8 cellular contexts compared by ENCODE assay signal in the genomic region with DNA sequence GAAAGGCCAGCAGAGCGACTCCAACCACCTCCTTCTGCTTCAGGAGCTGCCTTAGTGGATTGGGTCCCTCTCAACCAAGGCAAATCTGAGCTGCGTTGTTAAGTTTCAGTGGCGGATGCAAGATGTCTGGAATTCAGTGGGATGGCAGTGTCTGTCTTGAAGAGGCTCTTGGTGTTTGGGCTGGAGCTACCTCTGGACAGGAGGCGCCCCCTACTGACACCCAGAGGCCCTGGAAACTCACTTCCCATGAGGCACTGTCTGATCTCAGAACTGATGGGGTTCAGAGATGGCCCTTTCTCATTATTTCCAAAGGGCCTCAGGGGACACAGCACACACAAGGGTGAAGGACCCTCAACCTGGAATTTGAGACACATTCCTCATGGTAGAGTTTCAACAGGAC. TPM values are rescaled to one million over a fixed set of nuclear protein-coding genes. Genes with fewer than 3 reads are reported as not detected.
DNase-seq lines count a peak whose midpoint lies in the region; ATAC-seq and TF ChIP-seq lines count a peak whose summit lies in the region.

No MANE protein-coding gene starts in this region.

- peak; percentile 16 to 62 (median 46) for ATAC-seq in heart left ventricle
- ATAC-seq in aorta (ENCODE audit: low FRiP score), result peak; percentile 61
- ATAC-seq in GM18520 (IDR thresholded peaks at IDR 0.05; ENCODE audit: unreplicated experiment), result no peak

- WGBS in heart left ventricle, 4 donors, result 51 to 62% (median 57%) methylated on average over 4 of the region's 4 CpGs
- 77 to 87% methylated on average over 4 of the region's 4 CpGs for WGBS in aorta, 2 donors

- H3K4me3 ChIP-seq in HFF-Myc (replicated peaks; ENCODE audit: low read depth, low read length) (no peak overlapping the region), SJCRH30 (no peak overlapping the region), heart left ventricle (no peak overlapping the region), aorta (ENCODE audit: low read length in 2 of 2) (no peak overlapping the region)

- peak; percentile 65 for DNase-seq in CD1c-positive myeloid dendritic cell (ENCODE audit: extremely low spot score)
- DNase-seq in HFF-Myc (ENCODE audit: extremely low read depth, low read depth), result peak; percentile 30
- peak; percentile 73 to 83 for DNase-seq in SJCRH30
- DNase-seq in activated naive CD4-positive, alpha-beta T cell treated with Interleukin-2 at 50 U/mL for 16 hours, result peak; percentile 62
- peak; percentile 51 to 75 (median 64) for DNase-seq in heart left ventricle
- DNase-seq in pulmonary artery endothelial cell (ENCODE audit: low read depth, low spot score), result peak; percentile 22
- peak in 1 of 2 donors; percentile 75 for DNase-seq in aorta

- H3K27me3 ChIP-seq in SJCRH30 (no peaks in the 10 kb centered on the region; the same call in 1 of the 2 replicates), heart left ventricle (no peaks in the 10 kb centered on the region), aorta (ENCODE audit: control insufficient read depth in 1 of 2, insufficient read depth in 2 of 2, low read length in 1 of 2) (no peaks in the 10 kb centered on the region)

- TF ChIP-seq POLR2A in heart left ventricle (IDR thresholded peaks at IDR 0.05), result no peak

- intact Hi-C loops in heart left ventricle (cut with DNase I), result loop anchor here in 2 of 10 donors (5.0 to 10.0 kb wide), 3 partner anchors 49 to 276 kb away; partner anchors contain the start of genes NMB (in 1 of the 2), WDR73 (in 1 of the 2) and ZSCAN2 (in 1 of the 2)
- intact Hi-C loops in aorta (cut with DNase I), result loop anchor here in 1 of 2 donors (5.0 kb wide), 1 partner anchor 39 kb away; no protein-coding TSS in a partner anchor

- no peaks in the 10 kb centered on the region for H3K9me3 ChIP-seq in SJCRH30 (replicated peaks)
- H3K9me3 ChIP-seq in heart left ventricle, result no peaks in the 10 kb centered on the region
- no peaks in the 10 kb centered on the region for H3K9me3 ChIP-seq in aorta (ENCODE audit: control insufficient read depth, low read length)

- TF ChIP-seq CTCF in HFF-Myc (IDR thresholded peaks at IDR 0.05; ENCODE audit: low read depth, low read length, missing control alignments) (peak; percentile 73), heart left ventricle (IDR thresholded peaks at IDR 0.05) (peak; percentile 42 to 69 (median 58))

- H3K27ac ChIP-seq in SJCRH30 (no peak overlapping the region), heart left ventricle (no peak overlapping the region), aorta (ENCODE audit: low read depth in 1 of 2, low read length in 2 of 2) (no peak overlapping the region)

- H3K4me1 ChIP-seq in SJCRH30, result peaks cover 7% of the 10 kb centered on the region; the same call in 1 of the 2 replicates
- peaks cover 0 to 16% (median 1%) of the 10 kb centered on the region in 12 donors for H3K4me1 ChIP-seq in heart left ventricle
- H3K4me1 ChIP-seq in aorta (ENCODE audit: control insufficient read depth in 1 of 2, insufficient read depth in 2 of 2, low read length in 2 of 2), result peaks cover 0 to 3% of the 10 kb centered on the region in 2 donors

- no peaks in the 10 kb centered on the region for H3K36me3 ChIP-seq in SJCRH30
- H3K36me3 ChIP-seq in heart left ventricle, result no peaks in the 10 kb centered on the region
- no peaks in the 10 kb centered on the region for H3K36me3 ChIP-seq in aorta (ENCODE audit: control insufficient read depth in 1 of 2, insufficient read depth in 2 of 2, low read length in 1 of 2)

RNA-seq across cellular contexts. Expression of gene SLC28A1, which starts 6.0 kb away (rescaled TPM):
- total RNA-seq in SJCRH30 (2014; rRNA removed; shearing (Covaris generic)), result not detected in 2 replicates
- total RNA-seq in heart left ventricle, result 1 to 10 TPM in 3 of 9 donors, under 1 TPM in 5, not detected in 1; 0.14 to 2.9 (median 0.74) TPM
- polyA plus RNA-seq in heart left ventricle, result 1 to 10 TPM in 1 of 2 donors, under 1 TPM in 1; 0.17 to 1.9 TPM
- total RNA-seq in pulmonary artery endothelial cell, result not detected in 2 replicates
- total RNA-seq in aorta, result 1 to 10 TPM; 2.0 to 4.1 TPM
- 1 to 10 TPM in 1 of 2 donors, under 1 TPM in 1; 0.97 to 2.8 TPM for polyA plus RNA-seq in aorta
